In genomic region chr5:64768358-64769312, GRCh38 we compare ENCODE assay signal across 8 cellular contexts. TPM values are rescaled to one million over a fixed set of nuclear protein-coding genes. Genes with fewer than 3 reads are reported as not detected.
A peak's percentile ranks its signal among the peaks of the same experiment; 100 is the strongest.
DNase-seq lines count a peak whose midpoint lies in the region; TF ChIP-seq lines count a peak whose summit lies in the region.

Gene CWC27 (plus strand): TSS chr5:64768930. CDS start chr5:64769147, 217 bp downstream.
Gene SREK1IP1 (minus strand): TSS chr5:64768691. CDS start chr5:64768517, 174 bp downstream.

- H3K27ac ChIP-seq in SK-N-MC: peak within 1 kb of the TSS; percentile 98
- peak within 1 kb of the TSS; percentile 79 for H3K27ac ChIP-seq in temporal lobe (ENCODE audit: low read depth, low read length)

- DNase-seq in GM04504 (ENCODE audit: low read depth): peak; percentile 84
- DNase-seq in HEK293T (ENCODE audit: extremely low spot score): peak; percentile 76
- DNase-seq in MV-4-11 (lab: John Stamatoyannopoulos, UW): peak; percentile 90
- DNase-seq in SK-N-MC (ENCODE audit: low read depth, low spot score): peak; percentile 85
- DNase-seq in activated naive CD4-positive, alpha-beta T cell treated with anti-CD3 and anti-CD28 coated beads, Interleukin-2, amount 50 U/mL, for 16 hours: peak; percentile 81
- peak; percentile 81 for DNase-seq in glomerular endothelial cell (ENCODE audit: extremely low read depth, low read depth, low spot score)
- DNase-seq in occipital lobe (lab: John Stamatoyannopoulos, UW): peak; percentile 77

- peaks cover 32% of the 10 kb centered on the region for H3K36me3 ChIP-seq in SK-N-MC (ENCODE audit: insufficient read depth, low read length)

- H3K4me3 ChIP-seq in SK-N-MC: peak within 1 kb of the TSS; percentile 92

- CTCF ChIA-PET in HEK293T (lab: Yijun Ruan, JAX): no interaction called here

- POLR2A ChIA-PET in HEK293T (lab: Yijun Ruan, JAX): interaction anchor here (0.9 to 1.5 kb wide), 2 partner anchors 20 to 78 kb away, joined by 4 to 6 read pairs; no protein-coding TSS in a partner anchor

- H3K9ac ChIP-seq in SK-N-MC (ENCODE audit: insufficient read length): peak within 1 kb of the TSS; percentile 99

- H3K9me3 ChIP-seq in SK-N-MC (ENCODE audit: low read depth, low read length): no peaks in the 10 kb centered on the region

TF ChIP-seq in HEK293T, 16 proteins besides CTCF, POLR2A, EP300 and RAD21:
- TF ChIP-seq FOXM1 (IDR thresholded peaks at IDR 0.05; ENCODE audit: borderline replicate concordance): peak; percentile 82; the same call in 1 of the 2 replicates
- TF ChIP-seq FOXK2 (IDR thresholded peaks at IDR 0.05): peak; percentile 86; the same call in 1 of the 2 replicates
- TF ChIP-seq SP1 (IDR thresholded peaks at IDR 0.05): no peak
- TF ChIP-seq ELF4 (IDR thresholded peaks at IDR 0.05): peak; percentile 46
- TF ChIP-seq ZNF384 (IDR thresholded peaks at IDR 0.05): no peak
- TF ChIP-seq BHLHE40 (IDR thresholded peaks at IDR 0.05; ENCODE audit: borderline replicate concordance): peak; percentile 81
- TF ChIP-seq ARNT (IDR thresholded peaks at IDR 0.05): no peak
- 0 out of 2 replicates have a peak, but pooled peaks have one; percentile 65 for TF ChIP-seq CTBP1 (IDR thresholded peaks at IDR 0.05; ENCODE audit: borderline replicate concordance)
- TF ChIP-seq NFRKB (IDR thresholded peaks at IDR 0.05): peak; percentile 75
- TF ChIP-seq FOXA1 (IDR thresholded peaks at IDR 0.05): no peak
- TF ChIP-seq PKNOX1 (IDR thresholded peaks at IDR 0.05): no peak

RNA-seq across cellular contexts. Expression of gene CWC27, which starts in this region (rescaled TPM):
- total RNA-seq in glomerular endothelial cell (12.7 and 24.0 TPM in 2 replicates), occipital lobe (30.4 TPM), temporal lobe (25.6 TPM)

RNA-seq across cellular contexts. Expression of gene SREK1IP1, which starts in this region (rescaled TPM):
- total RNA-seq in glomerular endothelial cell (8.8 and 11.5 TPM in 2 replicates), occipital lobe (32.9 TPM), temporal lobe (22.9 TPM)

Comparison
In these comparisons a context has a peak if more than half of its experiments do, and no peak if none do; other contexts are left out.
1. Peak in every context shown above with its lines: DNase-seq, H3K4me3 ChIP-seq and H3K27ac ChIP-seq.